2 cellular contexts compared by ENCODE assay signal in the genomic region with DNA sequence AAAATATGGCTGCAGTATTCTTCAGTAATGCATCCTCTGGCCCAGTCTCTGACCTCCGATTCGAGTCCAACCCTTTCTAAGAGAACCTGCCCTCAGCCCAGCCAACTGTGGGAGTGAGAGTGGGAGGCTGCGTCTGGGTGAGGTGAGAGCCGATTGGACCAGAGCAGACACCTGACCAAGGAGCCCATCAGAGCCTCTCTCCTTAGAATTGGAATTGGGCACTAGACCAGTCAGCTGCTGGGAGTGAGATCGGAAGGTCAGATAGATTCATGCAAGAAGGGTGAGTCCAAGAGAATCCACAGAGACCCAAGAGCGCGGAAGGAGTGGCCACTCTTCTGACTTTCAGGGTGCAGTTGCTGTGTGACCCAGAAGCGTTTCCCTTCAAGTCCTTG.
TF ChIP-seq lines count a peak whose summit lies in the region.

No MANE protein-coding gene starts in this region.

TF ChIP-seq in SK-N-SH, 30 proteins besides CTCF, POLR2A, EP300 and RAD21:
- TF ChIP-seq POLR2AphosphoS5 (IDR thresholded peaks at IDR 0.05; ENCODE audit: low read depth, low read length) (no peak), GABPA (IDR thresholded peaks at IDR 0.05; ENCODE audit: low read depth) (no peak), ELF1 (IDR thresholded peaks at IDR 0.05) (no peak), GATA2 (CRISPR knock-in tag; IDR thresholded peaks at IDR 0.05) (no peak), RCOR1 (IDR thresholded peaks at IDR 0.05; ENCODE audit: low read length) (no peak), SMC3 (IDR thresholded peaks at IDR 0.05; ENCODE audit: low read depth, low read length) (no peak), YY1 (IDR thresholded peaks at IDR 0.05; ENCODE audit: low read depth) (no peak), MEF2A (IDR thresholded peaks at IDR 0.05; ENCODE audit: borderline replicate concordance, low read depth) (no peak), EZH2phosphoT487 (IDR thresholded peaks at IDR 0.05; ENCODE audit: borderline replicate concordance, low read depth) (no peak), SIN3A (IDR thresholded peaks at IDR 0.05; ENCODE audit: borderline replicate concordance, low read depth, low read length) (no peak), TCF12 (IDR thresholded peaks at IDR 0.05) (no peak), JUND (IDR thresholded peaks at IDR 0.05) (no peak), RXRA (IDR thresholded peaks at IDR 0.05; ENCODE audit: borderline replicate concordance, low read depth) (no peak), TEAD4 (IDR thresholded peaks at IDR 0.05; ENCODE audit: borderline replicate concordance, insufficient read depth) (no peak), RFX5 (IDR thresholded peaks at IDR 0.05; ENCODE audit: low read length) (no peak), REST (IDR thresholded peaks at IDR 0.05; ENCODE audit: low read depth, low read length) (no peak), NFIC (IDR thresholded peaks at IDR 0.05; ENCODE audit: borderline replicate concordance) (no peak)
- TF ChIP-seq, protein P1, sequence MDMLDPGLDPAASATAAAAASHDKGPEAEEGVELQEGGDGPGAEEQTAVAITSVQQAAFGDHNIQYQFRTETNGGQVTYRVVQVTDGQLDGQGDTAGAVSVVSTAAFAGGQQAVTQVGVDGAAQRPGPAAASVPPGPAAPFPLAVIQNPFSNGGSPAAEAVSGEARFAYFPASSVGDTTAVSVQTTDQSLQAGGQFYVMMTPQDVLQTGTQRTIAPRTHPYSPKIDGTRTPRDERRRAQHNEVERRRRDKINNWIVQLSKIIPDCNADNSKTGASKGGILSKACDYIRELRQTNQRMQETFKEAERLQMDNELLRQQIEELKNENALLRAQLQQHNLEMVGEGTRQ (IDR thresholded peaks at IDR 0.05; ENCODE audit: borderline replicate concordance, low read depth, low read length) = no peak
- TF ChIP-seq, protein P2, sequence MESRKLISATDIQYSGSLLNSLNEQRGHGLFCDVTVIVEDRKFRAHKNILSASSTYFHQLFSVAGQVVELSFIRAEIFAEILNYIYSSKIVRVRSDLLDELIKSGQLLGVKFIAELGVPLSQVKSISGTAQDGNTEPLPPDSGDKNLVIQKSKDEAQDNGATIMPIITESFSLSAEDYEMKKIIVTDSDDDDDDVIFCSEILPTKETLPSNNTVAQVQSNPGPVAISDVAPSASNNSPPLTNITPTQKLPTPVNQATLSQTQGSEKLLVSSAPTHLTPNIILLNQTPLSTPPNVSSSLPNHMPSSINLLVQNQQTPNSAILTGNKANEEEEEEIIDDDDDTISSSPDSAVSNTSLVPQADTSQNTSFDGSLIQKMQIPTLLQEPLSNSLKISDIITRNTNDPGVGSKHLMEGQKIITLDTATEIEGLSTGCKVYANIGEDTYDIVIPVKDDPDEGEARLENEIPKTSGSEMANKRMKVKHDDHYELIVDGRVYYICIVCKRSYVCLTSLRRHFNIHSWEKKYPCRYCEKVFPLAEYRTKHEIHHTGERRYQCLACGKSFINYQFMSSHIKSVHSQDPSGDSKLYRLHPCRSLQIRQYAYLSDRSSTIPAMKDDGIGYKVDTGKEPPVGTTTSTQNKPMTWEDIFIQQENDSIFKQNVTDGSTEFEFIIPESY (IDR thresholded peaks at IDR 0.05; ENCODE audit: borderline replicate concordance, low read depth) = no peak
- TF ChIP-seq, protein P3, sequence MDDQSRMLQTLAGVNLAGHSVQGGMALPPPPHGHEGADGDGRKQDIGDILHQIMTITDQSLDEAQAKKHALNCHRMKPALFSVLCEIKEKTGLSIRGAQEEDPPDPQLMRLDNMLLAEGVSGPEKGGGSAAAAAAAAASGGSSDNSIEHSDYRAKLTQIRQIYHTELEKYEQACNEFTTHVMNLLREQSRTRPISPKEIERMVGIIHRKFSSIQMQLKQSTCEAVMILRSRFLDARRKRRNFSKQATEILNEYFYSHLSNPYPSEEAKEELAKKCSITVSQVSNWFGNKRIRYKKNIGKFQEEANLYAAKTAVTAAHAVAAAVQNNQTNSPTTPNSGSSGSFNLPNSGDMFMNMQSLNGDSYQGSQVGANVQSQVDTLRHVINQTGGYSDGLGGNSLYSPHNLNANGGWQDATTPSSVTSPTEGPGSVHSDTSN (IDR thresholded peaks at IDR 0.05) = no peak

TF ChIP-seq in SK-N-SH treated with all-trans-retinoic acid at 6 μM for 48 hours, 23 proteins besides CTCF, POLR2A, EP300 and RAD21:
- TF ChIP-seq ZFP30 (CRISPR knock-in tag; IDR thresholded peaks at IDR 0.05) (no peak), ARNTL (CRISPR knock-in tag; IDR thresholded peaks at IDR 0.05; ENCODE audit: borderline replicate concordance, low read depth) (no peak), GLIS3 (CRISPR knock-in tag; IDR thresholded peaks at IDR 0.05) (no peak), TCF4 (CRISPR knock-in tag; IDR thresholded peaks at IDR 0.05; ENCODE audit: borderline replicate concordance) (no peak), CSRNP3 (CRISPR knock-in tag; IDR thresholded peaks at IDR 0.05) (no peak)
- TF ChIP-seq, protein P4, sequence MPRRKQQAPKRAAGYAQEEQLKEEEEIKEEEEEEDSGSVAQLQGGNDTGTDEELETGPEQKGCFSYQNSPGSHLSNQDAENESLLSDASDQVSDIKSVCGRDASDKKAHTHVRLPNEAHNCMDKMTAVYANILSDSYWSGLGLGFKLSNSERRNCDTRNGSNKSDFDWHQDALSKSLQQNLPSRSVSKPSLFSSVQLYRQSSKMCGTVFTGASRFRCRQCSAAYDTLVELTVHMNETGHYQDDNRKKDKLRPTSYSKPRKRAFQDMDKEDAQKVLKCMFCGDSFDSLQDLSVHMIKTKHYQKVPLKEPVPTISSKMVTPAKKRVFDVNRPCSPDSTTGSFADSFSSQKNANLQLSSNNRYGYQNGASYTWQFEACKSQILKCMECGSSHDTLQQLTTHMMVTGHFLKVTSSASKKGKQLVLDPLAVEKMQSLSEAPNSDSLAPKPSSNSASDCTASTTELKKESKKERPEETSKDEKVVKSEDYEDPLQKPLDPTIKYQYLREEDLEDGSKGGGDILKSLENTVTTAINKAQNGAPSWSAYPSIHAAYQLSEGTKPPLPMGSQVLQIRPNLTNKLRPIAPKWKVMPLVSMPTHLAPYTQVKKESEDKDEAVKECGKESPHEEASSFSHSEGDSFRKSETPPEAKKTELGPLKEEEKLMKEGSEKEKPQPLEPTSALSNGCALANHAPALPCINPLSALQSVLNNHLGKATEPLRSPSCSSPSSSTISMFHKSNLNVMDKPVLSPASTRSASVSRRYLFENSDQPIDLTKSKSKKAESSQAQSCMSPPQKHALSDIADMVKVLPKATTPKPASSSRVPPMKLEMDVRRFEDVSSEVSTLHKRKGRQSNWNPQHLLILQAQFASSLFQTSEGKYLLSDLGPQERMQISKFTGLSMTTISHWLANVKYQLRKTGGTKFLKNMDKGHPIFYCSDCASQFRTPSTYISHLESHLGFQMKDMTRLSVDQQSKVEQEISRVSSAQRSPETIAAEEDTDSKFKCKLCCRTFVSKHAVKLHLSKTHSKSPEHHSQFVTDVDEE (CRISPR knock-in tag; IDR thresholded peaks at IDR 0.05) = no peak
TF ChIP-seq in SK-N-SH treated with all-trans-retinoic acid at 6 μM for 48 hours: peak in this region for 0.
